8 cellular contexts compared by ENCODE assay signal in the genomic region with DNA sequence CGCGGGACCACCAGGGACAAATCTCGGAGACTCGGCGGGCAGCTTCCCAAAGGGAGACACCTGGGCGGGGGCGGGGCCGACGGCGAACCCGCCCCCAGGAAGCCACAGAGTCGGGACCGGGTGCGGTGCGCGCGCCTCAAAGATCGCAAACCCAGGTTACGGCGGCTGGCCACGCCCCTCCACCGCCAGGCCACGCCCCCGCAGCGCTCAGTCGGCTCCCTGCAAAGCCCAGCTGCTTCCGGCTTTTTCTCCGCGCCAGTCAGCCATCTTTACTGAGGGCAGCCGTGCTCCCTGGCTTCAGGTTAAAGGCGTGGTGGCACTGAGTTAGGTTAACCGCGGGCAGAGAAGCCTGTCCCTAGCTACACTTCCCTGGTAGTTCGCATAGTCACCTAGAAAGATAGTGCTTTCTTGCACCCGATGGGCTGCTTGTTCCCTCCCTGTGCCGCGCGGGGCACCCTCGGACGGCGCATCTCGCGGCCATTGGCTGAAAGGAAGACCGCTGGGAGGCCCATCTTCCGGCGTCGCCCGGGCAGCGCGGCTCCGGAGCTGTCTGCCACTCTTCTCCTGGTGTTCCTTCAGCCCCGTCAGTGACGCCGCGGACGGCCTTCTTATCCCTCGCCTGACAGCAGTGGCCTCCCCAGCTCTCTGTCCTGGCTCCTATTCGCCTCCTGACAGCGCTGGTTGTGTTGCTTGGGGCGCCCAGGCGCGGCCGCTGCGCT. TPM values are rescaled to one million over a fixed set of nuclear protein-coding genes. Genes with fewer than 3 reads are reported as not detected.
A peak's percentile ranks its signal among the peaks of the same experiment; 100 is the strongest.
DNase-seq lines count a peak whose midpoint lies in the region; ATAC-seq lines count a peak whose summit lies in the region.

A gene with protein sequence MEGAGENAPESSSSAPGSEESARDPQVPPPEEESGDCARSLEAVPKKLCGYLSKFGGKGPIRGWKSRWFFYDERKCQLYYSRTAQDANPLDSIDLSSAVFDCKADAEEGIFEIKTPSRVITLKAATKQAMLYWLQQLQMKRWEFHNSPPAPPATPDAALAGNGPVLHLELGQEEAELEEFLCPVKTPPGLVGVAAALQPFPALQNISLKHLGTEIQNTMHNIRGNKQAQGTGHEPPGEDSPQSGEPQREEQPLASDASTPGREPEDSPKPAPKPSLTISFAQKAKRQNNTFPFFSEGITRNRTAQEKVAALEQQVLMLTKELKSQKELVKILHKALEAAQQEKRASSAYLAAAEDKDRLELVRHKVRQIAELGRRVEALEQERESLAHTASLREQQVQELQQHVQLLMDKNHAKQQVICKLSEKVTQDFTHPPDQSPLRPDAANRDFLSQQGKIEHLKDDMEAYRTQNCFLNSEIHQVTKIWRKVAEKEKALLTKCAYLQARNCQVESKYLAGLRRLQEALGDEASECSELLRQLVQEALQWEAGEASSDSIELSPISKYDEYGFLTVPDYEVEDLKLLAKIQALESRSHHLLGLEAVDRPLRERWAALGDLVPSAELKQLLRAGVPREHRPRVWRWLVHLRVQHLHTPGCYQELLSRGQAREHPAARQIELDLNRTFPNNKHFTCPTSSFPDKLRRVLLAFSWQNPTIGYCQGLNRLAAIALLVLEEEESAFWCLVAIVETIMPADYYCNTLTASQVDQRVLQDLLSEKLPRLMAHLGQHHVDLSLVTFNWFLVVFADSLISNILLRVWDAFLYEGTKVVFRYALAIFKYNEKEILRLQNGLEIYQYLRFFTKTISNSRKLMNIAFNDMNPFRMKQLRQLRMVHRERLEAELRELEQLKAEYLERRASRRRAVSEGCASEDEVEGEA (minus strand): TSS at position 72 of the 719 bp plus-strand sequence. CDS start 108 bp downstream, outside the sequence.

- H3K9me3 ChIP-seq in HUES6 (ENCODE audit: control insufficient read depth, insufficient read depth, low read depth, low read length) (no peaks in the 10 kb centered on the region), NT2/D1 (ENCODE audit: insufficient read depth, low read length) (no peaks in the 10 kb centered on the region), mesodermal cell (ENCODE audit: control insufficient read depth, low read length) (no peaks in the 10 kb centered on the region)

- in situ Hi-C loops in endometrial microvascular endothelial cells (cut with HindIII; ENCODE audit: inconsistent ontology term, low pct_unique_long_range_greater_than_20kb, low sequenced_read_pairs) = no loop called here

- H3K27me3 ChIP-seq in HUES6 (ENCODE audit: control insufficient read depth, insufficient read depth, low read length) (no peaks in the 10 kb centered on the region), NT2/D1 (ENCODE audit: insufficient read depth, insufficient read length) (peaks cover 12% of the 10 kb centered on the region)

- H3K36me3 ChIP-seq in HUES6 (ENCODE audit: control insufficient read depth, insufficient read depth, low read length) (peaks cover 13% of the 10 kb centered on the region; the same call in 1 of the 2 replicates), NT2/D1 (ENCODE audit: insufficient read depth, insufficient read length, low read length) (peaks cover 17% of the 10 kb centered on the region), mesodermal cell (ENCODE audit: control insufficient read depth, insufficient read depth, low read length) (no peaks in the 10 kb centered on the region)

- H3K4me3 ChIP-seq in HUES6 (ENCODE audit: low read depth, low read length) (peak within 1 kb of the TSS; percentile 89), NT2/D1 (ENCODE audit: insufficient read length, low read depth) (peak within 1 kb of the TSS; percentile 71), mesodermal cell (ENCODE audit: extremely low read depth, insufficient read depth, low read length, poor library complexity, severe bottlenecking) (peak within 1 kb of the TSS; percentile 76)

- H3K4me1 ChIP-seq in HUES6 (ENCODE audit: control insufficient read depth, insufficient read depth, low read length) (peaks cover 19% of the 10 kb centered on the region), NT2/D1 (ENCODE audit: insufficient read depth, insufficient read length) (peaks cover 6% of the 10 kb centered on the region), mesodermal cell (ENCODE audit: control insufficient read depth, insufficient read depth, low read length, poor library complexity, severe bottlenecking) (peaks cover 6% of the 10 kb centered on the region)

- peak within 1 kb of the TSS; percentile 89 for H3K27ac ChIP-seq in HUES6 (ENCODE audit: low read depth, low read length)
- peak within 1 kb of the TSS; percentile 95 for H3K27ac ChIP-seq in mesodermal cell (ENCODE audit: low read depth, low read length, severe bottlenecking)

- ATAC-seq in GM21447 (IDR thresholded peaks at IDR 0.05; ENCODE audit: unreplicated experiment) = peak; percentile 87

- 0 to 1% methylated on average over 55 to 56 of the region's 64 CpGs for WGBS in mesodermal cell (ENCODE audit: insufficient coverage in 2 of 2), 2 experiments

- DNase-seq in DMS 273 (lab: John Stamatoyannopoulos, UW; ENCODE audit: unreplicated experiment) = peak; percentile 96
- DNase-seq in NT2/D1 (ENCODE audit: low read depth, low spot score) = peak; percentile 90
- DNase-seq in activated CD8-positive, alpha-beta memory T cell treated with anti-CD3 and anti-CD28 coated beads, Interleukin-2, amount 50 U/mL, for 4 hours = peak; percentile 99
- DNase-seq in stimulated activated CD8-positive, alpha-beta memory T cell treated with anti-CD3 and anti-CD28 coated beads, Interleukin-15, amount 100 ng/mL, for 24 hours (ENCODE audit: low read depth) = peak; percentile 95

- peak within 1 kb of the TSS; percentile 92 for H3K9ac ChIP-seq in HUES6 (ENCODE audit: low read length)
- H3K9ac ChIP-seq in NT2/D1 (ENCODE audit: insufficient read length, low read depth) = peak within 1 kb of the TSS; percentile 93

RNA-seq across cellular contexts. Expression of the gene that starts here (rescaled TPM):
- 18.8 TPM for total RNA-seq in endometrial microvascular endothelial cells (ENCODE audit: inconsistent ontology term)
- polyA plus RNA-seq in mesodermal cell (2013, experiment 1 of 2) = 0.88 TPM
- 1.3 TPM for polyA plus RNA-seq in mesodermal cell (2013, experiment 2 of 2)

Comparison
In these comparisons a context has a peak if more than half of its experiments do, and no peak if none do; other contexts are left out.
1. Peak in every context shown above with its lines: DNase-seq, ATAC-seq, H3K4me3 ChIP-seq and H3K27ac ChIP-seq.